ENCODE assay signal across 7 cellular contexts in genomic region chr3:137896842-137897241, GRCh38.
DNase-seq lines count a peak whose midpoint lies in the region; ATAC-seq, FAIRE-seq and TF ChIP-seq lines count a peak whose summit lies in the region.
"Not testable (repeated sequence)": the region's sequence is repeated elsewhere in the genome, so short reads cannot be mapped to it uniquely, and the experiment has no call there.

No MANE protein-coding gene starts in this region.

- not testable (repeated sequence) for H3K9me3 Mint-ChIP-seq in GM23338, WTC11, endodermal cell, neural progenitor cell

- not testable (repeated sequence) for H3K4me3 ChIP-seq in GM23338; NT2/D1 (ENCODE audit: insufficient read length, low read depth); endodermal cell (ENCODE audit: low read length); kidney (ENCODE audit: low read length in 2 of 2); neural progenitor cell

- not testable (repeated sequence) for H3K27me3 Mint-ChIP-seq in GM23338 (ENCODE audit: insufficient read depth, low read depth, poor library complexity); WTC11 (ENCODE audit: low read depth); neural progenitor cell (ENCODE audit: insufficient read depth, low read depth)
- H3K27me3 Mint-ChIP-seq in endodermal cell (ENCODE audit: insufficient read depth) = peaks cover 11% of the 10 kb centered on the region

- not testable (repeated sequence) for H3K4me2 ChIP-seq in GM23338, neural progenitor cell

- ATAC-seq in GM23338, WTC11: not testable (repeated sequence)

- H3K9me2 ChIP-seq in GM23338 (ENCODE audit: insufficient read depth) = not testable (repeated sequence)

- intact Hi-C loops in kidney (cut with DNase I) = not testable (repeated sequence)

- POLR2A ChIA-PET in WTC11 (lab: Charles Lee) = not testable (repeated sequence)

- H3K4me3 Mint-ChIP-seq in GM23338, WTC11, endodermal cell, neural progenitor cell: not testable (repeated sequence)

- H3K27ac Mint-ChIP-seq in GM23338, WTC11, endodermal cell, neural progenitor cell: not testable (repeated sequence)

- H3K79me2 ChIP-seq in GM23338 (replicated peaks; ENCODE audit: insufficient read depth); neural progenitor cell (ENCODE audit: low read depth): not testable (repeated sequence)

- not testable (repeated sequence) for H3K27ac ChIP-seq in GM23338 (ENCODE audit: low read depth); endodermal cell (ENCODE audit: low read depth, low read length); kidney (ENCODE audit: low read depth in 2 of 2, low read length in 2 of 2); neural progenitor cell

- not testable (repeated sequence) for H4K20me1 ChIP-seq in GM23338 (replicated peaks; ENCODE audit: insufficient read depth); neural progenitor cell (ENCODE audit: low read depth)

- H3K36me3 Mint-ChIP-seq in GM23338 (ENCODE audit: low read depth); WTC11; endodermal cell (ENCODE audit: low read depth); neural progenitor cell: not testable (repeated sequence)

- not testable (repeated sequence) for TF ChIP-seq CTCF in GM23338 (conservative IDR thresholded peaks at IDR 0.05; ENCODE audit: low read depth in 2 of 2); WTC11 (IDR thresholded peaks at IDR 0.05); endodermal cell (conservative IDR thresholded peaks at IDR 0.05); kidney (IDR thresholded peaks at IDR 0.05; ENCODE audit: borderline replicate concordance, extremely low read depth, insufficient read depth); neural progenitor cell (IDR thresholded peaks at IDR 0.05)

- not testable (repeated sequence) for H3K27me3 ChIP-seq in GM23338 (ENCODE audit: insufficient read depth); NT2/D1 (ENCODE audit: insufficient read depth, insufficient read length); endodermal cell (ENCODE audit: control insufficient read depth, insufficient read depth, low read length, poor library complexity, severe bottlenecking); neural progenitor cell

- H3K36me3 ChIP-seq in GM23338 (ENCODE audit: insufficient read depth); NT2/D1 (ENCODE audit: insufficient read depth, insufficient read length, low read length); endodermal cell (ENCODE audit: control insufficient read depth, insufficient read depth, low read length); kidney (ENCODE audit: control insufficient read depth in 1 of 2, insufficient read depth in 2 of 2, low read length in 2 of 2); neural progenitor cell: not testable (repeated sequence)

- H3K9me3 ChIP-seq in NT2/D1 (ENCODE audit: insufficient read depth, low read length); endodermal cell (ENCODE audit: control insufficient read depth, low read length); kidney (ENCODE audit: control insufficient read depth in 1 of 2, low read length in 2 of 2); neural progenitor cell (ENCODE audit: low read depth): not testable (repeated sequence)

- H3K4me1 ChIP-seq in GM23338 (ENCODE audit: insufficient read depth); NT2/D1 (ENCODE audit: insufficient read depth, insufficient read length); endodermal cell (ENCODE audit: control insufficient read depth, insufficient read depth, low read length); kidney (ENCODE audit: control insufficient read depth in 1 of 2, insufficient read depth in 1 of 2, low read depth in 1 of 2, low read length in 2 of 2); neural progenitor cell: not testable (repeated sequence)

- H3K4me1 Mint-ChIP-seq in GM23338, WTC11, endodermal cell, neural progenitor cell: not testable (repeated sequence)

- WGBS in endodermal cell (ENCODE audit: insufficient coverage in 1 of 2, insufficient read length in 1 of 2), 2 experiments = 43 to 83% methylated on average over 1 to 6 of the region's 6 CpGs

- H3K9ac ChIP-seq in NT2/D1 (ENCODE audit: insufficient read length, low read depth); endodermal cell (ENCODE audit: extremely low read depth, low read length, poor library complexity, severe bottlenecking); kidney (ENCODE audit: low read length in 2 of 2); neural progenitor cell: not testable (repeated sequence)

- FAIRE-seq in kidney (lab: Jason Lieb, UNC) = not testable (repeated sequence)

- H2AFZ ChIP-seq in GM23338 (peak overlapping the region; percentile 30; the same call in 1 of the 2 replicates), neural progenitor cell (replicated peaks) (peak overlapping the region; percentile 76)

- DNase-seq in DMS53 (lab: John Stamatoyannopoulos, UW) (peak; percentile 1), GM23338 (ENCODE audit: low spot score) (peak; percentile 2), NT2/D1 (ENCODE audit: low read depth, low spot score) (peak; percentile 3), WTC11 (ENCODE audit: low spot score) (peak; percentile 26), endodermal cell (peak; percentile 62), kidney (peak; percentile 39)
- DNase-seq in neural progenitor cell (ENCODE audit: low spot score) = not testable (repeated sequence)

- CTCF ChIA-PET in WTC11 (lab: Charles Lee) = not testable (repeated sequence)

- not testable (repeated sequence) for H3F3A ChIP-seq in GM23338 (replicated peaks; ENCODE audit: low read depth); neural progenitor cell (ENCODE audit: low read depth)

TF ChIP-seq in WTC11, 78 proteins besides CTCF, POLR2A, EP300 and RAD21:
- TF ChIP-seq ZNF281 (CRISPR knock-in tag; IDR thresholded peaks at IDR 0.05) (peak; percentile 66; the same call in 1 of the 2 replicates), FOXK1 (CRISPR knock-in tag; IDR thresholded peaks at IDR 0.05) (0 out of 2 replicates have a peak, but pooled peaks have one; percentile 51)
